ENCODE assay signal across 13 cellular contexts in the genomic region with DNA sequence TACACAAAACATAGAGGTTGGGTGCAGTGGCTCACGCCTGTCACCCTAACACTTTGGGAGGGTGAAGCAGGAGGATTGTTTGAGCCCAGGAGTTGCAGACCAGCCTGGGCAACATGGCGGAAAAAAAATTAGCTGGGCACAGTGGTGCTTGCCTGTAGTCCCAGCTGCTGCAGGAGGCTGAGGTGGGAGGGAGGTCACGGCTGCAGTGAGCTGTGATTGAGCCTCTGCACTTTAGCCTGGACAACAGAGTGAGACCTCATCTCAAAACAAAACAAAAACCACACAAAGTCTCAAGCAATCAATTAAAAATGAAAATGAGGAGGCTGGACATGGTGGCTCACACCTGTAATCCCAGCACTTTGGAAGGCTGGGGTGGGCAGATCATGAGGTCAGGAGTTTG. TPM values are rescaled to one million over a fixed set of nuclear protein-coding genes. Genes with fewer than 3 reads are reported as not detected.
DNase-seq lines count a peak whose midpoint lies in the region; ATAC-seq and TF ChIP-seq lines count a peak whose summit lies in the region.
"Had no signal": no experiment of that assay in that cellular context is flagged by ENCODE, and none has a peak within 500 bp of the region (broad histone marks: within the 10 kb centered on the region; RNA-seq: fewer than 3 reads in every experiment).

No MANE protein-coding gene starts in this region.

- no peak for TF ChIP-seq CTCF in osteocyte (IDR thresholded peaks at IDR 0.05)

- H3K4me3 Mint-ChIP-seq in activated T-cell treated with anti-CD3 and anti-CD28 coated beads, Interleukin-2, amount 50 U/mL, for 72 hours = peak overlapping the region in 1 of 2 donors; percentile 90
- H3K4me3 Mint-ChIP-seq in activated T-helper 1 cell treated with anti-CD3 and anti-CD28 coated beads, Interleukin-12 subunit alpha, Interleukin-12 subunit beta, Interleukin-2, Interleukin-4 antibody, amounts not matched to agents 30 ng/mL and 10 ng/mL and 1 ng/mL, durations not matched to agents 14 hours and 24 hours and 36 hours = peak overlapping the region; percentile 67
- H3K4me3 Mint-ChIP-seq in osteocyte (ENCODE audit: unreplicated experiment) = no peak overlapping the region

- intact Hi-C loops in activated T-helper 1 cell treated with anti-CD3 and anti-CD28 coated beads, Interleukin-12 subunit alpha, Interleukin-12 subunit beta, Interleukin-2, Interleukin-4 antibody, amounts not matched to agents 30 ng/mL and 10 ng/mL and 1 ng/mL, durations not matched to agents 14 hours and 24 hours and 36 hours (cut with micrococcal nuclease) = no loop called here

- no peak for DNase-seq in activated T-cell treated with anti-CD3 and anti-CD28 coated beads, Interleukin-2, amount 50 U/mL, for 72 hours
- DNase-seq in activated T-cell treated with anti-CD3 and anti-CD28 coated beads, Interleukin-2, amount 50 U/mL, for 48 hours = no peak
- DNase-seq in activated T-helper 1 cell treated with anti-CD3 and anti-CD28 coated beads, Interleukin-12 subunit alpha, Interleukin-12 subunit beta, Interleukin-2, Interleukin-4 antibody, amounts not matched to agents 30 ng/mL and 10 ng/mL and 1 ng/mL, durations not matched to agents 14 hours and 24 hours and 36 hours (ENCODE audit: low spot score) = no peak
- DNase-seq in osteocyte (ENCODE audit: extremely low spot score, unreplicated experiment) (no peak), globus pallidus (ENCODE audit: low spot score) (no peak)
- DNase-seq: head of caudate nucleus, KG1, NCI-H2227 treated with DMSO at 0.1 percent for 48 hours, posterior cingulate gyrus, testis had no signal

- H3K36me3 Mint-ChIP-seq in activated T-cell treated with anti-CD3 and anti-CD28 coated beads, Interleukin-2, amount 50 U/mL, for 72 hours (ENCODE audit: insufficient read depth in 2 of 2) = peaks cover 5 to 16% of the 10 kb centered on the region in 2 donors
- H3K36me3 Mint-ChIP-seq in activated T-helper 1 cell treated with anti-CD3 and anti-CD28 coated beads, Interleukin-12 subunit alpha, Interleukin-12 subunit beta, Interleukin-2, Interleukin-4 antibody, amounts not matched to agents 30 ng/mL and 10 ng/mL and 1 ng/mL, durations not matched to agents 14 hours and 24 hours and 36 hours (ENCODE audit: low read depth) = peaks cover 5% of the 10 kb centered on the region
- H3K36me3 Mint-ChIP-seq in osteocyte (ENCODE audit: unreplicated experiment) = peaks cover 2% of the 10 kb centered on the region

- no peak for ATAC-seq in activated T-cell treated with anti-CD3 and anti-CD28 coated beads, Interleukin-2, amount 50 U/mL, for 72 hours (replicated peaks in 1 of 2)
- ATAC-seq in HG03175 (IDR thresholded peaks at IDR 0.05; ENCODE audit: unreplicated experiment) (peak; percentile 26), HG02885 (IDR thresholded peaks at IDR 0.05; ENCODE audit: poor library complexity, unreplicated experiment) (no peak), HG03439 (IDR thresholded peaks at IDR 0.05; ENCODE audit: unreplicated experiment) (no peak)

- H3K27me3 Mint-ChIP-seq in activated T-cell treated with anti-CD3 and anti-CD28 coated beads, Interleukin-2, amount 50 U/mL, for 72 hours (ENCODE audit: low read depth) = no peaks in the 10 kb centered on the region
- no peaks in the 10 kb centered on the region for H3K27me3 Mint-ChIP-seq in activated T-helper 1 cell treated with anti-CD3 and anti-CD28 coated beads, Interleukin-12 subunit alpha, Interleukin-12 subunit beta, Interleukin-2, Interleukin-4 antibody, amounts not matched to agents 30 ng/mL and 10 ng/mL and 1 ng/mL, durations not matched to agents 14 hours and 24 hours and 36 hours (ENCODE audit: insufficient read depth)
- no peaks in the 10 kb centered on the region for H3K27me3 Mint-ChIP-seq in osteocyte (ENCODE audit: unreplicated experiment)

- peaks cover 64% of the 10 kb centered on the region for H3K4me1 Mint-ChIP-seq in activated T-cell treated with anti-CD3 and anti-CD28 coated beads, Interleukin-2, amount 50 U/mL, for 72 hours (ENCODE audit: low read depth)
- H3K4me1 Mint-ChIP-seq in activated T-helper 1 cell treated with anti-CD3 and anti-CD28 coated beads, Interleukin-12 subunit alpha, Interleukin-12 subunit beta, Interleukin-2, Interleukin-4 antibody, amounts not matched to agents 30 ng/mL and 10 ng/mL and 1 ng/mL, durations not matched to agents 14 hours and 24 hours and 36 hours (ENCODE audit: low read depth) = peaks cover 14% of the 10 kb centered on the region
- peaks cover 29% of the 10 kb centered on the region for H3K4me1 Mint-ChIP-seq in osteocyte (ENCODE audit: unreplicated experiment)

- no peaks in the 10 kb centered on the region for H3K9me3 Mint-ChIP-seq in activated T-cell treated with anti-CD3 and anti-CD28 coated beads, Interleukin-2, amount 50 U/mL, for 72 hours
- no peaks in the 10 kb centered on the region for H3K9me3 Mint-ChIP-seq in activated T-helper 1 cell treated with anti-CD3 and anti-CD28 coated beads, Interleukin-12 subunit alpha, Interleukin-12 subunit beta, Interleukin-2, Interleukin-4 antibody, amounts not matched to agents 30 ng/mL and 10 ng/mL and 1 ng/mL, durations not matched to agents 14 hours and 24 hours and 36 hours
- no peaks in the 10 kb centered on the region for H3K9me3 Mint-ChIP-seq in osteocyte (ENCODE audit: unreplicated experiment)

- H3K27ac Mint-ChIP-seq in activated T-cell treated with anti-CD3 and anti-CD28 coated beads, Interleukin-2, amount 50 U/mL, for 72 hours = peak overlapping the region; percentile 96
- peak overlapping the region; percentile 86 for H3K27ac Mint-ChIP-seq in activated T-helper 1 cell treated with anti-CD3 and anti-CD28 coated beads, Interleukin-12 subunit alpha, Interleukin-12 subunit beta, Interleukin-2, Interleukin-4 antibody, amounts not matched to agents 30 ng/mL and 10 ng/mL and 1 ng/mL, durations not matched to agents 14 hours and 24 hours and 36 hours
- peak overlapping the region; percentile 32 for H3K27ac Mint-ChIP-seq in osteocyte (ENCODE audit: unreplicated experiment)

RNA-seq across cellular contexts. Expression of gene NOP58, which starts 4.9 kb away (rescaled TPM):
- total RNA-seq in activated T-cell treated with anti-CD3 and anti-CD28 coated beads, Interleukin-2, amount 50 U/mL, for 72 hours = 100 to 1,000 TPM; 233 to 300 TPM
- 227 and 241 TPM in 2 replicates for total RNA-seq in activated T-helper 1 cell treated with anti-CD3 and anti-CD28 coated beads, Interleukin-12 subunit alpha, Interleukin-12 subunit beta, Interleukin-2, Interleukin-4 antibody, amounts not matched to agents 30 ng/mL and 10 ng/mL and 1 ng/mL, durations not matched to agents 14 hours and 24 hours and 36 hours
- total RNA-seq in osteocyte = 40.2 and 44.1 TPM in 2 replicates

RNA-seq across cellular contexts. Expression of gene SUMO1, which starts 32.1 kb away (rescaled TPM):
- total RNA-seq in activated T-cell treated with anti-CD3 and anti-CD28 coated beads, Interleukin-2, amount 50 U/mL, for 72 hours = 100 to 1,000 TPM in 1 of 2 donors, 10 to 100 TPM in 1; 88.7 to 100 TPM
- 126 and 127 TPM in 2 replicates for total RNA-seq in activated T-helper 1 cell treated with anti-CD3 and anti-CD28 coated beads, Interleukin-12 subunit alpha, Interleukin-12 subunit beta, Interleukin-2, Interleukin-4 antibody, amounts not matched to agents 30 ng/mL and 10 ng/mL and 1 ng/mL, durations not matched to agents 14 hours and 24 hours and 36 hours
- 89.8 and 94.7 TPM in 2 replicates for total RNA-seq in osteocyte

Comparison
In these comparisons a context has a peak if more than half of its experiments do, and no peak if none do; other contexts are left out.
1. H3K27ac Mint-ChIP-seq: peak in every context shown above with its lines; median percentile 96 in activated T-cell treated with anti-CD3 and anti-CD28 coated beads, Interleukin-2, amount 50 U/mL, for 72 hours; 86 in activated T-helper 1 cell treated with anti-CD3 and anti-CD28 coated beads, Interleukin-12 subunit alpha, Interleukin-12 subunit beta, Interleukin-2, Interleukin-4 antibody, amounts not matched to agents 30 ng/mL and 10 ng/mL and 1 ng/mL, durations not matched to agents 14 hours and 24 hours and 36 hours; 32 in osteocyte.